Comparison of ENCODE assay signal across 33 cellular contexts in genomic region chr12:68018315-68018714, GRCh38. TPM values are rescaled to one million over a fixed set of nuclear protein-coding genes. Genes with fewer than 3 reads are reported as not detected.
"Had no signal": no experiment of that assay in that cellular context is flagged by ENCODE, and none has a peak within 500 bp of the region (broad histone marks: within the 10 kb centered on the region; RNA-seq: fewer than 3 reads in every experiment).

No MANE protein-coding gene starts in this region.

- H3K36me3 Mint-ChIP-seq: type B pancreatic cell had no signal

- DNase-seq: colonic mucosa; effector CD8-positive, alpha-beta T cell; endodermal cell; foreskin fibroblast; gastrocnemius medialis; head of caudate nucleus; kidney; mesenchymal stem cell; midbrain; naive thymus-derived CD4-positive, alpha-beta T cell; nephron progenitor cell; nucleus accumbens; stimulated activated CD4-positive, alpha-beta T cell treated with anti-CD3 and anti-CD28 coated beads, Interleukin-12 subunit alpha, Interleukin-12 subunit beta, amount 100 ng/mL, for 4 hours; stimulated activated CD4-positive, alpha-beta T cell treated with anti-CD3 and anti-CD28 coated beads, Interleukin-1b, Interleukin-23, amount 100 ng/mL, for 48 hours; stimulated activated CD4-positive, alpha-beta T cell treated with anti-CD3 and anti-CD28 coated beads, Interleukin-4, amount 100 ng/mL, for 1 hour; stimulated activated CD8-positive, alpha-beta memory T cell treated with anti-CD3 and anti-CD28 coated beads, Interleukin-4, amount 100 ng/mL, for 48 hours; stimulated activated naive CD4-positive, alpha-beta T cell treated with Interleukin-2 at 50 U/mL for 16 hours; stomach; thyroid gland had no signal

- H3K4me3 ChIP-seq: colonic mucosa, gastrocnemius medialis, prostate gland, right atrium auricular region, smooth muscle cell, stomach, thyroid gland had no signal

- H3K27ac Mint-ChIP-seq: dendritic cell treated with granulocyte-macrophage colony-stimulating factor and Interleukin-4, amounts not matched to agents 40 ng/mL and 50 ng/mL, for 4 days; endodermal cell; naive thymus-derived CD4-positive, alpha-beta T cell; nephron progenitor cell; type B pancreatic cell had no signal

- H3K36me3 ChIP-seq: colonic mucosa, gastrocnemius medialis, prostate gland, right atrium auricular region, stomach, thyroid gland had no signal

- H3K4me1 ChIP-seq: colonic mucosa, gastrocnemius medialis, prostate gland, right atrium auricular region, stomach had no signal

- H3K27ac ChIP-seq: colonic mucosa, epithelial cell of prostate, gastrocnemius medialis, prostate gland, right atrium auricular region, stomach, thyroid gland had no signal

- H3K27me3 ChIP-seq: colonic mucosa, gastrocnemius medialis, right atrium auricular region, stomach, thyroid gland had no signal

- H3K9me3 Mint-ChIP-seq: dendritic cell treated with granulocyte-macrophage colony-stimulating factor and Interleukin-4, amounts not matched to agents 40 ng/mL and 50 ng/mL, for 4 days; endodermal cell; nephron progenitor cell had no signal

- H3K4me3 Mint-ChIP-seq: dendritic cell treated with granulocyte-macrophage colony-stimulating factor and Interleukin-4, amounts not matched to agents 40 ng/mL and 50 ng/mL, for 4 days; endodermal cell; naive thymus-derived CD4-positive, alpha-beta T cell; nephron progenitor cell; type B pancreatic cell had no signal

- FAIRE-seq: kidney had no signal

- ATAC-seq: esophagus mucosa; gastrocnemius medialis; left lobe of liver; naive thymus-derived CD4-positive, alpha-beta T cell; sciatic nerve had no signal

- H3K27me3 Mint-ChIP-seq: dendritic cell treated with granulocyte-macrophage colony-stimulating factor and Interleukin-4, amounts not matched to agents 40 ng/mL and 50 ng/mL, for 4 days; naive thymus-derived CD4-positive, alpha-beta T cell; type B pancreatic cell had no signal

- H3K9me3 ChIP-seq: colonic mucosa, gastrocnemius medialis, prostate gland, right atrium auricular region, thyroid gland had no signal

RNA-seq across cellular contexts. Expression of gene IFNG-AS1, which starts 29.1 kb away (rescaled TPM):
- total RNA-seq: colonic mucosa, endodermal cell, esophagus mucosa, gastrocnemius medialis, glomerular endothelial cell, left lobe of liver, lung microvascular endothelial cell, mucosa of gallbladder, osteocyte, prostate gland, stomach, temporal lobe had no signal
